Comparison of ENCODE assay signal across 27 cellular contexts in genomic region chr6:44676246-44676790, GRCh38.
DNase-seq lines count a peak whose midpoint lies in the region; ATAC-seq, FAIRE-seq and TF ChIP-seq lines count a peak whose summit lies in the region.
"Had no signal": no experiment of that assay in that cellular context is flagged by ENCODE, and none has a peak within 500 bp of the region (broad histone marks: within the 10 kb centered on the region; RNA-seq: fewer than 3 reads in every experiment).

No MANE protein-coding gene starts in this region.

- H3K23ac ChIP-seq in H1 (ENCODE audit: insufficient read length): no peak overlapping the region

- FAIRE-seq in H1 (lab: Jason Lieb, UNC): no peak
- FAIRE-seq: endothelial cell of umbilical vein had no signal

- no peak overlapping the region for H4K5ac ChIP-seq in H1 (ENCODE audit: insufficient read length, low read depth, low read length)

- H2AK5ac ChIP-seq in H1 (ENCODE audit: low read depth, low read length): peak overlapping the region; percentile 3; the same call in 1 of the 2 replicates

- dilution Hi-C loops in mammary epithelial cell (cut with HindIII; ENCODE audit: low sequenced_read_pairs): no loop called here

- no peak for TF ChIP-seq RAD21 in H1 (IDR thresholded peaks at IDR 0.05 in 1 of 2, conservative IDR thresholded peaks at IDR 0.05 in 1 of 2; ENCODE audit: low read depth in 2 of 2, low read length in 2 of 2)

- H3K4me3 ChIP-seq in mammary epithelial cell (replicated peaks in 1 of 3; ENCODE audit: insufficient read depth in 1 of 3, low read depth in 2 of 3, low read length in 3 of 3) (no peak overlapping the region), breast epithelium (no peak overlapping the region), H1 (ENCODE audit: extremely low read depth in 1 of 4, insufficient read depth in 2 of 4, low read depth in 3 of 4, low read length in 4 of 4) (no peak overlapping the region), smooth muscle cell (no peak overlapping the region), MM.1S (ENCODE audit: low read length) (no peak overlapping the region)
- H3K4me3 ChIP-seq: lower lobe of right lung, MG63, ovary, testis had no signal

- no peak overlapping the region for H3K56ac ChIP-seq in H1 (replicated peaks; ENCODE audit: insufficient read length, low read depth, low read length)

- TF ChIP-seq POLR2A in breast epithelium (IDR thresholded peaks at IDR 0.05): no peak
- no peak for TF ChIP-seq POLR2A in H1 (IDR thresholded peaks at IDR 0.05; ENCODE audit: control extremely low read depth in 1 of 2, low read depth in 2 of 2, low read length in 2 of 2)

- no peak overlapping the region for H2AFZ ChIP-seq in mammary epithelial cell (ENCODE audit: low read depth, low read length)
- H2AFZ ChIP-seq in H1 (ENCODE audit: low read length): no peak overlapping the region
- no peak overlapping the region for H2AFZ ChIP-seq in smooth muscle cell (ENCODE audit: low read depth)
- H2AFZ ChIP-seq in MM.1S (ENCODE audit: low read length): no peak overlapping the region

- no peak overlapping the region for H4K91ac ChIP-seq in H1 (replicated peaks; ENCODE audit: insufficient read length, low read length)

- DNase-seq in DMS 273 (lab: John Stamatoyannopoulos, UW; ENCODE audit: unreplicated experiment) (peak; percentile 9), DMS 273 treated with DMSO at 0.1 percent for 48 hours (lab: John Stamatoyannopoulos, UW) (no peak), mammary epithelial cell (no peak), breast epithelium (ENCODE audit: low spot score in 2 of 2) (no peak), H1 (ENCODE audit: low read depth in 1 of 2, low spot score in 2 of 2) (no peak), smooth muscle cell (lab: John Stamatoyannopoulos, UW; ENCODE audit: unreplicated experiment) (no peak), omental fat pad (ENCODE audit: low spot score) (no peak), MM.1S (no peak)
- DNase-seq: activated CD4-positive, CD25-positive, alpha-beta regulatory T cell; amniotic stem cell; C1 segment of cervical spinal cord; Caco-2; hippocampal formation; lower lobe of right lung; naive thymus-derived CD8-positive, alpha-beta T cell; NCI-H1105 treated with DMSO at 0.1 percent for 48 hours; NCI-H2029; NCI-H345; NCI-H774; ovary; RPMI8226; stimulated activated CD4-positive, alpha-beta T cell treated with anti-CD3 and anti-CD28 coated beads, Interleukin-1b, Interleukin-23, amount 100 ng/mL, for 48 hours; testis had no signal

- H3K4me2 ChIP-seq in mammary epithelial cell (ENCODE audit: insufficient read depth, low read depth, low read length) (no peak overlapping the region), H1 (ENCODE audit: insufficient read depth in 1 of 2, low read depth in 2 of 2, low read length in 2 of 2) (no peak overlapping the region), smooth muscle cell (no peak overlapping the region), MM.1S (ENCODE audit: low read depth, low read length) (no peak overlapping the region)
- H3K4me2 ChIP-seq: KMS-11 had no signal

- H3K9ac ChIP-seq in mammary epithelial cell (ENCODE audit: insufficient read depth, low read length): no peak overlapping the region
- H3K9ac ChIP-seq in H1 (replicated peaks in 1 of 4; ENCODE audit: extremely low read depth in 1 of 4, low read depth in 3 of 4, low read length in 3 of 4): no peak overlapping the region
- H3K9ac ChIP-seq in smooth muscle cell (ENCODE audit: low read depth): no peak overlapping the region
- H3K9ac ChIP-seq in MM.1S (ENCODE audit: low read length): no peak overlapping the region
- H3K9ac ChIP-seq: KMS-11 had no signal

- H4K20me1 ChIP-seq in mammary epithelial cell (ENCODE audit: insufficient read depth, low read length): no peaks in the 10 kb centered on the region
- H4K20me1 ChIP-seq in H1 (replicated peaks in 1 of 2; ENCODE audit: control insufficient read depth in 1 of 2, insufficient read depth in 2 of 2, low read length in 2 of 2): no peaks in the 10 kb centered on the region
- H4K20me1 ChIP-seq in smooth muscle cell (ENCODE audit: low read depth): no peaks in the 10 kb centered on the region
- H4K20me1 ChIP-seq in MM.1S (ENCODE audit: insufficient read depth, low read length): no peaks in the 10 kb centered on the region

- H3K27me3 ChIP-seq in mammary epithelial cell (ENCODE audit: insufficient read depth, low read length): no peaks in the 10 kb centered on the region
- H3K27me3 ChIP-seq in breast epithelium: no peaks in the 10 kb centered on the region
- H3K27me3 ChIP-seq in H1 (replicated peaks in 1 of 4; ENCODE audit: control insufficient read depth in 3 of 4, extremely low read depth in 1 of 4, insufficient read depth in 3 of 4, low read length in 3 of 4): no peaks in the 10 kb centered on the region
- H3K27me3 ChIP-seq in smooth muscle cell (ENCODE audit: low read depth): no peaks in the 10 kb centered on the region
- no peaks in the 10 kb centered on the region for H3K27me3 ChIP-seq in MM.1S (replicated peaks; ENCODE audit: insufficient read depth, low read length)
- H3K27me3 ChIP-seq: MG63, ovary, testis had no signal

- WGBS in mammary epithelial cell (ENCODE audit: low coverage, missing lambda C conversion rate): 90% methylated on average over 8 of the region's 8 CpGs
- 91% methylated on average over 8 of the region's 8 CpGs; no CpG with 5 or more reads in 1 of the 2 experiments for WGBS in H1 (ENCODE audit: extremely low coverage in 1 of 2, insufficient coverage in 1 of 2, insufficient read length in 1 of 2, insufficient replicate concordance in 2 of 2, low coverage in 1 of 2, low lambda C conversion rate in 2 of 2, missing lambda C conversion rate in 1 of 2), 2 experiments
- 73% methylated on average over 8 of the region's 8 CpGs for WGBS in smooth muscle cell (ENCODE audit: low lambda C conversion rate)

- H2BK20ac ChIP-seq in H1 (ENCODE audit: low read length): no peak overlapping the region; the same call in 1 of the 2 replicates

- H3K4me1 ChIP-seq in mammary epithelial cell (ENCODE audit: insufficient read depth, low read length) (peaks cover 40% of the 10 kb centered on the region), breast epithelium (no peaks in the 10 kb centered on the region), H1 (replicated peaks in 1 of 4; ENCODE audit: control insufficient read depth in 3 of 4, insufficient read depth in 4 of 4, low read length in 3 of 4) (peaks cover 0 to 9% (median 6%) of the 10 kb centered on the region in 4 experiments; a peak in 3 of 7 replicates), smooth muscle cell (ENCODE audit: low read depth) (peaks cover 9% of the 10 kb centered on the region), MM.1S (ENCODE audit: low read length) (no peaks in the 10 kb centered on the region)
- H3K4me1 ChIP-seq: Caco-2, lower lobe of right lung, testis had no signal

- ATAC-seq in omental fat pad (ENCODE audit: low FRiP score): no peak
- ATAC-seq: lower lobe of right lung; naive thymus-derived CD8-positive, alpha-beta T cell had no signal

- TF ChIP-seq EP300 in H1 (IDR thresholded peaks at IDR 0.05; ENCODE audit: borderline replicate concordance in 1 of 2, low read depth in 2 of 2, low read length in 2 of 2): no peak

- in situ Hi-C loops in mammary epithelial cell (cut with MboI; ENCODE audit: low sequenced_read_pairs in 2 of 2): no loop called here

- TF ChIP-seq CTCF in mammary epithelial cell (conservative IDR thresholded peaks at IDR 0.05 in 1 of 2, IDR thresholded peaks at IDR 0.05 in 1 of 2; ENCODE audit: extremely low read depth in 1 of 2, insufficient read depth in 1 of 2, low read depth in 1 of 2, low read length in 2 of 2) (no peak), breast epithelium (IDR thresholded peaks at IDR 0.05) (no peak), H1 (IDR thresholded peaks at IDR 0.05; ENCODE audit: control extremely low read depth in 1 of 3, insufficient read depth in 1 of 3, low read depth in 1 of 3, low read length in 3 of 3) (no peak), smooth muscle cell (IDR thresholded peaks at IDR 0.05; ENCODE audit: borderline replicate concordance, insufficient read depth, poor library complexity, severe bottlenecking) (no peak), omental fat pad (IDR thresholded peaks at IDR 0.05) (no peak), MM.1S (IDR thresholded peaks at IDR 0.05; ENCODE audit: low read length) (no peak)

- H3K9me3 ChIP-seq in mammary epithelial cell (replicated peaks; ENCODE audit: insufficient read depth, low read length) (no peaks in the 10 kb centered on the region), breast epithelium (no peaks in the 10 kb centered on the region), H1 (ENCODE audit: insufficient read depth in 2 of 2, low read depth in 1 of 2, low read length in 1 of 2) (no peaks in the 10 kb centered on the region), smooth muscle cell (replicated peaks; ENCODE audit: low read depth) (no peaks in the 10 kb centered on the region), MM.1S (replicated peaks; ENCODE audit: insufficient read depth, low read length) (no peaks in the 10 kb centered on the region)
- H3K9me3 ChIP-seq: Caco-2, lower lobe of right lung, MG63, ovary, testis had no signal

- H3K79me1 ChIP-seq in H1 (ENCODE audit: low read depth, low read length): no peaks in the 10 kb centered on the region

- intact Hi-C loops in mammary epithelial cell (cut with micrococcal nuclease): no loop called here
- intact Hi-C loops in breast epithelium (cut with DNase I; ENCODE audit: low total_unique reads): no loop called here

- H2BK12ac ChIP-seq in H1 (ENCODE audit: low read depth, low read length): no peak overlapping the region

- H2BK5ac ChIP-seq in H1 (ENCODE audit: low read depth, low read length): no peak overlapping the region

- H3K36me3 ChIP-seq in mammary epithelial cell (ENCODE audit: insufficient read depth, low read length) (no peaks in the 10 kb centered on the region), breast epithelium (no peaks in the 10 kb centered on the region), H1 (ENCODE audit: control insufficient read depth in 2 of 4, insufficient read depth in 4 of 4, low read length in 3 of 4) (no peaks in the 10 kb centered on the region), smooth muscle cell (ENCODE audit: low read depth) (no peaks in the 10 kb centered on the region), MM.1S (replicated peaks; ENCODE audit: insufficient read depth, low read length) (no peaks in the 10 kb centered on the region)
- H3K36me3 ChIP-seq: lower lobe of right lung, MG63, ovary had no signal

- POLR2A ChIA-PET in H1 (lab: Charles Lee; ENCODE audit: partially characterized antibody): interaction anchor here (1.2 to 1.4 kb wide), 2 partner anchors 14 to 20 kb away, joined by 3 read pairs; no protein-coding TSS in a partner anchor

- H3K27ac ChIP-seq in mammary epithelial cell (ENCODE audit: insufficient read depth, low read depth, low read length) (peak overlapping the region; percentile 52), breast epithelium (no peak overlapping the region), H1 (ENCODE audit: low read depth, low read length) (no peak overlapping the region), smooth muscle cell (ENCODE audit: low read depth) (peak overlapping the region; percentile 66), MM.1S (ENCODE audit: low read length) (no peak overlapping the region)
- H3K27ac ChIP-seq: 22Rv1, KMS-11, lower lobe of right lung, ovary, testis had no signal

- no peak overlapping the region for H4K8ac ChIP-seq in H1 (ENCODE audit: extremely low read depth, insufficient read depth, low read length)

- CTCF ChIA-PET in mammary epithelial cell (lab: Charles Lee; ENCODE audit: low non-redundant PET): no interaction called here
- CTCF ChIA-PET in H1 (lab: Charles Lee; ENCODE audit: partially characterized antibody): interaction anchor here (0.8 to 5.1 kb wide), 5 partner anchors 9 to 763 kb away, joined by 3 to 26 read pairs (median 5); no protein-coding TSS in a partner anchor

- no peak overlapping the region; the same call in 1 of the 2 replicates for H2BK15ac ChIP-seq in H1 (ENCODE audit: low read length)

- H3K14ac ChIP-seq in H1 (ENCODE audit: insufficient read length): no peak overlapping the region

- H3F3A ChIP-seq in smooth muscle cell (ENCODE audit: low read depth): peaks cover 22% of the 10 kb centered on the region
- no peaks in the 10 kb centered on the region for H3F3A ChIP-seq in MM.1S (ENCODE audit: insufficient read depth, low read length)

- H3K4ac ChIP-seq in H1 (replicated peaks; ENCODE audit: insufficient read length, low read depth, low read length): no peak overlapping the region

- no peak overlapping the region for H3K18ac ChIP-seq in H1 (ENCODE audit: extremely low read depth, low read length)

- no peak overlapping the region for H2BK120ac ChIP-seq in H1 (replicated peaks; ENCODE audit: low read depth, low read length)

- H3K79me2 ChIP-seq in mammary epithelial cell (ENCODE audit: insufficient read depth, low read length): no peaks in the 10 kb centered on the region
- H3K79me2 ChIP-seq in H1 (ENCODE audit: control insufficient read depth in 1 of 2, insufficient read depth in 2 of 2, low read length in 2 of 2): no peaks in the 10 kb centered on the region
- no peaks in the 10 kb centered on the region for H3K79me2 ChIP-seq in smooth muscle cell (ENCODE audit: low read depth)
- no peaks in the 10 kb centered on the region for H3K79me2 ChIP-seq in MM.1S (ENCODE audit: low read length)

- H3K9me2 ChIP-seq in MM.1S (replicated peaks; ENCODE audit: insufficient read depth, low read length): no peaks in the 10 kb centered on the region

- BruUV-seq in mammary epithelial cell (replicated peaks; lab: Mats Ljungman, UMichigan): no TSS peak

- H3K23me2 ChIP-seq in H1 (ENCODE audit: low read depth, low read length): no peaks in the 10 kb centered on the region

Comparison
In these comparisons a context has a peak if more than half of its experiments do, and no peak if none do; other contexts are left out.
1. H3K27ac ChIP-seq: peak in mammary epithelial cell (single experiment) and smooth muscle cell (single experiment); none in breast epithelium (0 of 2), H1 (single experiment) and MM.1S (single experiment).